In the genomic region with DNA sequence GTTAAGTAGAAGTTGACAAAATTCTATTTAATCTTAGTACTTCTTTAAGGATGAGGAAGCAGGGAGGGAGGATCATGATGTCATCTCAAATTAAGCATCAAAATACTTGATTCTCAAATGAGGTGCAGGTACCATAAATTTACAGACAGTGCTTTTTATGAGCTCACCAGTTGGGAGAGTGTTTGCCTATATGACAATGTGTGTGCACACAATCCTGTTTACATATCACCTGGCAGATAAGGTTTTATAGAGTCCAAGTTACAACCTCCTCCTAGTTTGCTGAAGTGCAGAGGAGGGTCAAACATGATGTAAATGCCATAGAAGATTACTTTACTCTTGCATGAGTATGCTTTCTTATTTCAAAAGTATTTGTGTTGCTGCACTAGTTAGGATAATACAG, we compare ENCODE assay signal across 13 cellular contexts. TPM values are rescaled to one million over a fixed set of nuclear protein-coding genes. Genes with fewer than 3 reads are reported as not detected.
A peak's percentile ranks its signal among the peaks of the same experiment; 100 is the strongest.
DNase-seq lines count a peak whose midpoint lies in the region; ATAC-seq and TF ChIP-seq lines count a peak whose summit lies in the region.
"Had no signal": no experiment of that assay in that cellular context is flagged by ENCODE, and none has a peak within 500 bp of the region (broad histone marks: within the 10 kb centered on the region; RNA-seq: fewer than 3 reads in every experiment).

No MANE protein-coding gene starts in this region.

- H3K9me3 Mint-ChIP-seq in CD8-positive, alpha-beta memory T cell: no peaks in the 10 kb centered on the region
- no peaks in the 10 kb centered on the region for H3K9me3 Mint-ChIP-seq in progenitor cell of endocrine pancreas (ENCODE audit: low read depth)
- H3K9me3 Mint-ChIP-seq: activated CD4-positive, alpha-beta memory T cell treated with anti-CD3 and anti-CD28 coated beads, Interleukin-2, amount 10 ng/mL, durations not matched to agents 7 days and 5 days; stimulated activated naive CD8-positive, alpha-beta T cell treated with anti-CD3 and anti-CD28 coated beads, Interleukin-15, amount 100 ng/mL, for 72 hours had no signal

- no peaks in the 10 kb centered on the region for H3K9me3 ChIP-seq in CD8-positive, alpha-beta memory T cell (ENCODE audit: low read length)
- H3K9me3 ChIP-seq: HAP-1, uterus had no signal

- H3K27ac Mint-ChIP-seq in CD8-positive, alpha-beta memory T cell: peak overlapping the region in 5 of 8 donors; percentile 1 to 63 (median 13)
- peak overlapping the region; percentile 8 for H3K27ac Mint-ChIP-seq in progenitor cell of endocrine pancreas
- H3K27ac Mint-ChIP-seq: activated CD4-positive, alpha-beta memory T cell treated with anti-CD3 and anti-CD28 coated beads, Interleukin-2, amount 10 ng/mL, durations not matched to agents 7 days and 5 days had no signal

- ATAC-seq in GM18511 (IDR thresholded peaks at IDR 0.05; ENCODE audit: unreplicated experiment): no peak
- ATAC-seq: stimulated activated naive CD8-positive, alpha-beta T cell treated with anti-CD3 and anti-CD28 coated beads, Interleukin-15, amount 100 ng/mL, for 72 hours had no signal

- DNase-seq in CD8-positive, alpha-beta memory T cell: no peak
- DNase-seq in LNCaP clone FGC (ENCODE audit: low read depth) (peak; percentile 95), caudate nucleus (lab: John Stamatoyannopoulos, UW) (no peak), progenitor cell of endocrine pancreas (ENCODE audit: low spot score, unreplicated experiment) (no peak), SKM-1 treated with dmso at 0.1 percent for 144 hours (lab: John Stamatoyannopoulos, UW; ENCODE audit: unreplicated experiment) (no peak), GF-D8 (lab: John Stamatoyannopoulos, UW) (no peak)
- no peak for DNase-seq in activated CD8-positive, alpha-beta memory T cell treated with anti-CD3 and anti-CD28 coated beads for 24 hours
- DNase-seq: activated CD4-positive, alpha-beta memory T cell treated with anti-CD3 and anti-CD28 coated beads, Interleukin-2, amount 10 ng/mL, durations not matched to agents 7 days and 5 days; amniotic stem cell; stimulated activated naive CD8-positive, alpha-beta T cell treated with anti-CD3 and anti-CD28 coated beads, Interleukin-15, amount 100 ng/mL, for 72 hours; uterus had no signal

- TF ChIP-seq CTCF in LNCaP clone FGC (IDR thresholded peaks at IDR 0.05; ENCODE audit: control insufficient read depth, extremely low read depth, insufficient read depth) (no peak), progenitor cell of endocrine pancreas (IDR thresholded peaks at IDR 0.05; ENCODE audit: unreplicated experiment) (no peak)

- POLR2A ChIA-PET in CD8-positive, alpha-beta memory T cell (lab: Charles Lee): no interaction called here

- no peaks in the 10 kb centered on the region for H3K27me3 Mint-ChIP-seq in CD8-positive, alpha-beta memory T cell
- H3K27me3 Mint-ChIP-seq in progenitor cell of endocrine pancreas: no peaks in the 10 kb centered on the region
- H3K27me3 Mint-ChIP-seq: activated CD4-positive, alpha-beta memory T cell treated with anti-CD3 and anti-CD28 coated beads, Interleukin-2, amount 10 ng/mL, durations not matched to agents 7 days and 5 days; stimulated activated naive CD8-positive, alpha-beta T cell treated with anti-CD3 and anti-CD28 coated beads, Interleukin-15, amount 100 ng/mL, for 72 hours had no signal

- peaks cover 22% of the 10 kb centered on the region for H3K4me1 ChIP-seq in CD8-positive, alpha-beta memory T cell (ENCODE audit: insufficient read depth, low read length)

- peaks cover 72 to 98% (median 95%) of the 10 kb centered on the region in 3 donors for H3K4me1 Mint-ChIP-seq in CD8-positive, alpha-beta memory T cell
- H3K4me1 Mint-ChIP-seq in progenitor cell of endocrine pancreas (ENCODE audit: low read depth): peaks cover 51% of the 10 kb centered on the region

- H3K27ac ChIP-seq in CD8-positive, alpha-beta memory T cell (ENCODE audit: low read depth, low read length): no peak overlapping the region
- H3K27ac ChIP-seq in caudate nucleus (ENCODE audit: low read depth, low read length): peak overlapping the region; percentile 4

- H3K4me3 ChIP-seq in CD8-positive, alpha-beta memory T cell (ENCODE audit: low read length): no peak overlapping the region
- H3K4me3 ChIP-seq in LNCaP clone FGC (ENCODE audit: low read depth, low read length): no peak overlapping the region
- H3K4me3 ChIP-seq: HAP-1, uterus had no signal

- H3K4me3 Mint-ChIP-seq in CD8-positive, alpha-beta memory T cell: peak overlapping the region in 1 of 7 donors; percentile 14
- no peak overlapping the region for H3K4me3 Mint-ChIP-seq in progenitor cell of endocrine pancreas (ENCODE audit: low read depth)
- H3K4me3 Mint-ChIP-seq: activated CD4-positive, alpha-beta memory T cell treated with anti-CD3 and anti-CD28 coated beads, Interleukin-2, amount 10 ng/mL, durations not matched to agents 7 days and 5 days; stimulated activated naive CD8-positive, alpha-beta T cell treated with anti-CD3 and anti-CD28 coated beads, Interleukin-15, amount 100 ng/mL, for 72 hours had no signal

- H3K36me3 Mint-ChIP-seq in CD8-positive, alpha-beta memory T cell: peaks cover 3 to 63% (median 20%) of the 10 kb centered on the region in 3 donors
- peaks cover 9% of the 10 kb centered on the region for H3K36me3 Mint-ChIP-seq in progenitor cell of endocrine pancreas (ENCODE audit: insufficient read depth)

- no peaks in the 10 kb centered on the region for H3K27me3 ChIP-seq in CD8-positive, alpha-beta memory T cell (ENCODE audit: insufficient read depth, low read length, poor library complexity, severe bottlenecking)
- H3K27me3 ChIP-seq: uterus had no signal

- H3K36me3 ChIP-seq in CD8-positive, alpha-beta memory T cell (ENCODE audit: insufficient read depth, low read length): peaks cover under 1% of the 10 kb centered on the region
- H3K36me3 ChIP-seq: HAP-1, uterus had no signal

- CTCF ChIA-PET in CD8-positive, alpha-beta memory T cell (lab: Charles Lee): interaction anchor here (1.5 kb wide), 1 partner anchor 135 kb away, joined by 3 read pairs; no protein-coding TSS in a partner anchor

RNA-seq across cellular contexts. Expression of a gene that starts 6.4 kb away (rescaled TPM):
- 100 to 1,000 TPM; 111 to 114 TPM for total RNA-seq in CD8-positive, alpha-beta memory T cell
- polyA plus RNA-seq in CD8-positive, alpha-beta memory T cell: 20.0 TPM
- total RNA-seq in progenitor cell of endocrine pancreas: 35.8 and 37.5 TPM in 2 replicates
